In genomic region chr4:164482092-164482404, GRCh38 we compare ENCODE assay signal across 24 cellular contexts.
"Had no signal": no experiment of that assay in that cellular context is flagged by ENCODE, and none has a peak within 500 bp of the region (broad histone marks: within the 10 kb centered on the region; RNA-seq: fewer than 3 reads in every experiment).

No MANE protein-coding gene starts in this region.

- H3K36me3 ChIP-seq: colonic mucosa, esophagus muscularis mucosa, esophagus squamous epithelium, gastrocnemius medialis, gastroesophageal sphincter, heart left ventricle, heart right ventricle had no signal

- H3K27ac Mint-ChIP-seq: dendritic cell treated with granulocyte-macrophage colony-stimulating factor and Interleukin-4, amounts not matched to agents 40 ng/mL and 50 ng/mL, for 4 days; effector memory CD8-positive, alpha-beta T cell; endodermal cell had no signal

- H3K27ac ChIP-seq: colonic mucosa, coronary artery, epithelial cell of prostate, esophagus muscularis mucosa, esophagus squamous epithelium, foreskin keratinocyte, gastrocnemius medialis, gastroesophageal sphincter, heart left ventricle, heart right ventricle had no signal

- H3K9me3 Mint-ChIP-seq: endodermal cell had no signal

- H3K4me3 Mint-ChIP-seq: dendritic cell treated with granulocyte-macrophage colony-stimulating factor and Interleukin-4, amounts not matched to agents 40 ng/mL and 50 ng/mL, for 4 days; effector memory CD8-positive, alpha-beta T cell; endodermal cell had no signal

- ATAC-seq: effector memory CD8-positive, alpha-beta T cell; foreskin keratinocyte; gastrocnemius medialis; gastroesophageal sphincter; heart left ventricle; heart right ventricle had no signal

- H3K4me1 ChIP-seq: colonic mucosa, esophagus muscularis mucosa, foreskin keratinocyte, gastrocnemius medialis, gastroesophageal sphincter, heart left ventricle, heart right ventricle had no signal

- H3K4me3 ChIP-seq: colonic mucosa, coronary artery, dorsolateral prefrontal cortex, esophagus muscularis mucosa, esophagus squamous epithelium, gastrocnemius medialis, gastroesophageal sphincter, heart left ventricle, heart right ventricle had no signal

- DNase-seq: colonic mucosa; cortex of kidney; dermis blood vessel endothelial cell; dorsolateral prefrontal cortex; effector CD4-positive, alpha-beta T cell; effector CD8-positive, alpha-beta T cell; effector memory CD4-positive, alpha-beta T cell; effector memory CD8-positive, alpha-beta T cell; endodermal cell; erythroblast; esophagus squamous epithelium; foreskin fibroblast; foreskin keratinocyte; foreskin melanocyte; gastrocnemius medialis; glutamatergic neuron; head of caudate nucleus; heart left ventricle; heart right ventricle had no signal

- H3K9me3 ChIP-seq: colonic mucosa, esophagus muscularis mucosa, esophagus squamous epithelium, gastrocnemius medialis, gastroesophageal sphincter, heart left ventricle had no signal

- H3K27me3 ChIP-seq: colonic mucosa, dorsolateral prefrontal cortex, esophagus muscularis mucosa, esophagus squamous epithelium, foreskin keratinocyte, gastrocnemius medialis, heart left ventricle, heart right ventricle had no signal

- H3K4me1 Mint-ChIP-seq: endodermal cell had no signal

- H3K27me3 Mint-ChIP-seq: dendritic cell treated with granulocyte-macrophage colony-stimulating factor and Interleukin-4, amounts not matched to agents 40 ng/mL and 50 ng/mL, for 4 days; effector memory CD8-positive, alpha-beta T cell had no signal
